1 cellular context compared by ENCODE assay signal in genomic region chr17:35684046-35684802, GRCh38.
TF ChIP-seq lines count a peak whose summit lies in the region.

No MANE protein-coding gene starts in this region.

TF ChIP-seq in IMR-90, 13 proteins besides CTCF, POLR2A, EP300 and RAD21:
- TF ChIP-seq FOS (IDR thresholded peaks at IDR 0.05; ENCODE audit: low read depth, low read length) (peak; percentile 26; the same call in 1 of the 2 replicates), RCOR1 (IDR thresholded peaks at IDR 0.05; ENCODE audit: insufficient replicate concordance, low read length) (no peak)
